In the genomic region with DNA sequence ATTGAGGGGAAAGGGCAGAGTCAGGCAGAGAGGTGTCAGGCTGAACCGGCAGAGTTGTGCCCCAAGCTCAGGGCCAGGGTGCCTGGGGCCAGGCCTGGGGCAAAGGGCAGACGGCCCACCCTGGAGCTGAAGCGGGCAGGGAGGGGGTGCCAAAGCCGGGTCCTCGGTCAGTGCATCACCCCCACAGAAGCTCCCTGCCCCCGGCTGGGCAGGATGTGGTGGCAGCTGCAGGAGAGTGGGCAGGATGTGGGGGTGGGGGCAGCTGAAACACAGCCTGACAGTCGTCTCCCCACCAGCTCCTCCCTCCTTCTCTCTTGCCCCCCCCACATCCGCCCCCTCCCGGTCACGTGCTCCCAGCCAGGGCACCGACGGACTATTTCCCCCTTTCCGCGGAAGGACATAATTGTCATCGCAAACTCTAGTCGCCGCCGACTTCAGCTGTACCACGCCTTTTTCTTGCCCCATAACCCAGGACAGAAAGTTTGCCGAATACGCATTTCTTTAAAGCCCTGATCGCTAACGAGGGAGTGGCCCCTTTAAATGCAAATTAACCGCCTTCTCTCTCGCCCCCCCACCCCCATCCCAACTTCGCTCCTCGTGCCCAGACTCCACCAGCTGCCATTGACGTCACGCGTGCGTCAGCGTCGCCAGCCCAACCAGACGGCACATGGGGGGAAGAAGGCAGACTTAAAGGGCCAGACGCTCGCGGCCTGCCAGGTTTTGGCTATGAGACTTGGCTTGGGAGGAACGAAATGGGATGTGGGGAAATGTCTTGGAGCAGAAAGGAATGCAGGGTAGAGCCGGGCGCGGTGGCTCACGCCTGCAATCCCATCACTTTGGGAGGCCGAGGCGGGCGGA, we compare ENCODE assay signal across 8 cellular contexts. TPM values are rescaled to one million over a fixed set of nuclear protein-coding genes. Genes with fewer than 3 reads are reported as not detected.
A peak's percentile ranks its signal among the peaks of the same experiment; 100 is the strongest.
DNase-seq lines count a peak whose midpoint lies in the region; ATAC-seq and TF ChIP-seq lines count a peak whose summit lies in the region.

No MANE protein-coding gene starts in this region.

- DNase-seq in COLO829 (ENCODE audit: low spot score) (peak; percentile 97), KBM-7 (peak; percentile 98), PC-9 (peak; percentile 92 to 93), erythroblast (lab: John Stamatoyannopoulos, UW) (peak; percentile 98)
- DNase-seq in activated T-cell treated with anti-CD3 and anti-CD28 coated beads, Interleukin-2, amount 50 U/mL, for 24 hours = peak; percentile 96
- peak; percentile 98 for DNase-seq in stimulated activated CD8-positive, alpha-beta memory T cell treated with anti-CD3 and anti-CD28 coated beads, Interleukin-4, amount 100 ng/mL, for 24 hours (ENCODE audit: low read depth)

- H3K27me3 Mint-ChIP-seq in activated T-cell treated with anti-CD3 and anti-CD28 coated beads, Interleukin-2, amount 50 U/mL, for 24 hours = no peaks in the 10 kb centered on the region

- POLR2A ChIA-PET in PC-9 (lab: Charles Lee; ENCODE audit: unreplicated experiment) = interaction anchor here (0.6 to 1.0 kb wide), 4 partner anchors 47 to 157 kb away, joined by 3 to 8 read pairs (median 4); no protein-coding TSS in a partner anchor

- H3K27ac ChIP-seq in PC-9 (peak overlapping the region; percentile 97), mucosa of rectum (ENCODE audit: low read depth in 2 of 2, low read length in 2 of 2) (peak overlapping the region; percentile 100)

- H3K27ac Mint-ChIP-seq in activated T-cell treated with anti-CD3 and anti-CD28 coated beads, Interleukin-2, amount 50 U/mL, for 24 hours = peak overlapping the region; percentile 98

- H3K4me1 ChIP-seq in PC-9 (replicated peaks; ENCODE audit: insufficient read depth) = peaks cover 43% of the 10 kb centered on the region
- H3K4me1 ChIP-seq in mucosa of rectum (ENCODE audit: control insufficient read depth in 2 of 2, insufficient read depth in 2 of 2, low read length in 2 of 2) = peaks cover 52% of the 10 kb centered on the region in 2 donors

- peak overlapping the region; percentile 76 for H2AFZ ChIP-seq in PC-9

- H3K9me3 ChIP-seq in PC-9 (ENCODE audit: insufficient read depth, low read depth) (no peaks in the 10 kb centered on the region), mucosa of rectum (ENCODE audit: control insufficient read depth in 2 of 2, low read length in 2 of 2) (no peaks in the 10 kb centered on the region)

- intact Hi-C loops in PC-9 (cut with micrococcal nuclease; ENCODE audit: unreplicated experiment) = loop anchor here (5.0 to 10.0 kb wide), 4 partner anchors 67 to 587 kb away; partner anchors contain the start of gene IQGAP3

- H3K36me3 Mint-ChIP-seq in activated T-cell treated with anti-CD3 and anti-CD28 coated beads, Interleukin-2, amount 50 U/mL, for 24 hours (ENCODE audit: low read depth) = peaks cover 3% of the 10 kb centered on the region

- no TSS peak for BruUV-seq in PC-9 (replicated peaks; lab: Mats Ljungman, UMichigan)

- in situ Hi-C loops in KBM-7 (cut with MboI; ENCODE audit: low pct_unique_long_range_greater_than_20kb, low sequenced_read_pairs) = no loop called here

- H3K4me1 Mint-ChIP-seq in activated T-cell treated with anti-CD3 and anti-CD28 coated beads, Interleukin-2, amount 50 U/mL, for 24 hours (ENCODE audit: low read depth) = peaks cover 75% of the 10 kb centered on the region

- no peak for TF ChIP-seq CTCF in PC-9 (conservative IDR thresholded peaks at IDR 0.05)

- peaks cover 8% of the 10 kb centered on the region for H3K79me2 ChIP-seq in PC-9 (ENCODE audit: low read depth)

- peaks cover 2% of the 10 kb centered on the region for H3K9me3 Mint-ChIP-seq in activated T-cell treated with anti-CD3 and anti-CD28 coated beads, Interleukin-2, amount 50 U/mL, for 24 hours

- CTCF ChIA-PET in PC-9 (lab: Charles Lee) = interaction anchor here (0.7 kb wide), 1 partner anchor 122 kb away, joined by 7 read pairs; no protein-coding TSS in a partner anchor

- H3K4me2 ChIP-seq in PC-9 = peak overlapping the region; percentile 98

- H3K4me3 ChIP-seq in PC-9 = peak overlapping the region; percentile 32; the same call in 1 of the 2 replicates
- peak overlapping the region; percentile 63 to 77 for H3K4me3 ChIP-seq in mucosa of rectum (ENCODE audit: low read length in 2 of 2)

- peak; percentile 33 for ATAC-seq in GM21423 (IDR thresholded peaks at IDR 0.05; ENCODE audit: unreplicated experiment)

- peaks cover 32% of the 10 kb centered on the region; the same call in 1 of the 2 replicates for H3F3A ChIP-seq in PC-9 (ENCODE audit: insufficient read depth, low read depth)

- no peaks in the 10 kb centered on the region for H3K36me3 ChIP-seq in PC-9 (ENCODE audit: low read depth)
- H3K36me3 ChIP-seq in mucosa of rectum (ENCODE audit: control insufficient read depth in 2 of 2, insufficient read depth in 2 of 2, low read length in 2 of 2) = no peaks in the 10 kb centered on the region

- 0 out of 2 replicates have a peak, but pooled peaks cover 2% of the 10 kb centered on the region for H4K20me1 ChIP-seq in PC-9 (ENCODE audit: insufficient read depth)

- H3K9me2 ChIP-seq in PC-9 (ENCODE audit: insufficient read depth) = no peaks in the 10 kb centered on the region

- H3K9ac ChIP-seq in mucosa of rectum (ENCODE audit: low read depth in 1 of 2, low read length in 2 of 2) = peak overlapping the region; percentile 76 to 97

- peak overlapping the region; percentile 70 for H3K4me3 Mint-ChIP-seq in activated T-cell treated with anti-CD3 and anti-CD28 coated beads, Interleukin-2, amount 50 U/mL, for 24 hours

- H3K27me3 ChIP-seq in PC-9 (ENCODE audit: insufficient read depth, low read depth) (no peaks in the 10 kb centered on the region), mucosa of rectum (ENCODE audit: control insufficient read depth in 2 of 2, insufficient read depth in 2 of 2, low read length in 2 of 2) (no peaks in the 10 kb centered on the region)

- TF ChIP-seq POLR2A in erythroblast (IDR thresholded peaks at IDR 0.05; ENCODE audit: low read length) = peak; percentile 44

RNA-seq across cellular contexts. Expression of gene MEF2D, which starts 4.5 kb away (rescaled TPM):
- total RNA-seq in PC-9 (2021) = 25.5 and 33.5 TPM in 2 replicates

Comparison
In these comparisons a context has a peak if more than half of its experiments do, and no peak if none do; other contexts are left out.
1. Peak in every context shown above with its lines: DNase-seq, ATAC-seq, H3K4me3 ChIP-seq and H3K27ac ChIP-seq.